Comparison of ENCODE assay signal across 7 cellular contexts in genomic region chr16:30094541-30095165, GRCh38. TPM values are rescaled to one million over a fixed set of nuclear protein-coding genes. Genes with fewer than 3 reads are reported as not detected.
DNase-seq lines count a peak whose midpoint lies in the region; ATAC-seq and TF ChIP-seq lines count a peak whose summit lies in the region.

No MANE protein-coding gene starts in this region.

- no peak for ATAC-seq in right lobe of liver
- no peak for ATAC-seq in HG03457 (IDR thresholded peaks at IDR 0.05; ENCODE audit: unreplicated experiment)
- no peak for ATAC-seq in HG03139 (IDR thresholded peaks at IDR 0.05; ENCODE audit: unreplicated experiment)

- peak overlapping the region; percentile 82 to 94 (median 92) for H3K27ac Mint-ChIP-seq in IgD-negative memory B cell

- H3K9ac ChIP-seq in stomach smooth muscle (ENCODE audit: low read length in 2 of 2), result peak overlapping the region; percentile 87 to 90

- H3K36me3 Mint-ChIP-seq in IgD-negative memory B cell, result peaks cover 7% of the 10 kb centered on the region

- H3K36me3 ChIP-seq in right lobe of liver, result peaks cover 0 to 11% (median 0%) of the 10 kb centered on the region in 4 donors
- peaks cover 6 to 12% of the 10 kb centered on the region in 2 donors for H3K36me3 ChIP-seq in stomach smooth muscle (ENCODE audit: control insufficient read depth in 2 of 2, insufficient read depth in 2 of 2, low read length in 2 of 2)

- in situ Hi-C loops in astrocyte of the cerebellum (cut with HindIII; ENCODE audit: low sequenced_read_pairs), result no loop called here

- TF ChIP-seq POLR2A in right lobe of liver (IDR thresholded peaks at IDR 0.05), result no peak

- H3K9me3 Mint-ChIP-seq in IgD-negative memory B cell, result peaks cover 2 to 15% (median 14%) of the 10 kb centered on the region in 3 donors

- no peaks in the 10 kb centered on the region for H3K27me3 Mint-ChIP-seq in IgD-negative memory B cell

- no peaks in the 10 kb centered on the region for H3K9me3 ChIP-seq in right lobe of liver
- H3K9me3 ChIP-seq in stomach smooth muscle (ENCODE audit: control insufficient read depth in 2 of 2, low read length in 2 of 2), result no peaks in the 10 kb centered on the region

- H3K27ac ChIP-seq in right lobe of liver (peak overlapping the region; percentile 88 to 92 (median 92)), stomach smooth muscle (ENCODE audit: low read length) (peak overlapping the region; percentile 88)

- no peak for DNase-seq in astrocyte of the cerebellum (ENCODE audit: low read depth)
- no peak for DNase-seq in right lobe of liver
- DNase-seq in UCSD-AML1 (lab: John Stamatoyannopoulos, UW; ENCODE audit: unreplicated experiment), result no peak

- H3K27me3 ChIP-seq in right lobe of liver (no peaks in the 10 kb centered on the region), stomach smooth muscle (ENCODE audit: control insufficient read depth in 1 of 2, insufficient read depth in 2 of 2, low read length in 2 of 2) (no peaks in the 10 kb centered on the region)

- TF ChIP-seq CTCF in astrocyte of the cerebellum (IDR thresholded peaks at IDR 0.05; ENCODE audit: low read depth, low read length, missing control alignments) (no peak), right lobe of liver (IDR thresholded peaks at IDR 0.05) (no peak)

- H3K4me3 ChIP-seq in astrocyte of the cerebellum (ENCODE audit: low read depth, low read length) (peak overlapping the region; percentile 69), right lobe of liver (peak overlapping the region; percentile 55 to 63 (median 62)), stomach smooth muscle (ENCODE audit: low read length in 2 of 2) (peak overlapping the region; percentile 90 to 95)

- 83% methylated on average over 1 of the region's 11 CpGs for WGBS in right lobe of liver (ENCODE audit: insufficient coverage, low coverage, low lambda C conversion rate, missing lambda C conversion rate)

- H3K4me1 Mint-ChIP-seq in IgD-negative memory B cell, result peaks cover 20 to 27% (median 24%) of the 10 kb centered on the region in 3 donors

- H3K4me3 Mint-ChIP-seq in IgD-negative memory B cell, result peak overlapping the region; percentile 85 to 95 (median 90)

- intact Hi-C loops in right lobe of liver (cut with DNase I), result no loop called here

- H3K4me1 ChIP-seq in right lobe of liver (peaks cover 0 to 34% (median 4%) of the 10 kb centered on the region in 4 donors), stomach smooth muscle (ENCODE audit: control insufficient read depth, insufficient read depth, low read length) (peaks cover 43% of the 10 kb centered on the region)

RNA-seq across cellular contexts. Expression of gene YPEL3, which starts 1.4 kb away (rescaled TPM):
- polyA plus RNA-seq in IgD-negative memory B cell, result 362 TPM
- total RNA-seq in right lobe of liver, result 10 to 100 TPM; 13.5 to 46.5 (median 21.9) TPM

RNA-seq across cellular contexts. Expression of gene TBX6, which starts 2.9 kb away (rescaled TPM):
- not detected for polyA plus RNA-seq in IgD-negative memory B cell
- under 1 TPM; 0.37 to 0.68 (median 0.42) TPM for total RNA-seq in right lobe of liver

RNA-seq across cellular contexts. Expression of gene GDPD3, which starts 18.7 kb away (rescaled TPM):
- not detected for polyA plus RNA-seq in IgD-negative memory B cell
- total RNA-seq in right lobe of liver, result 1 to 10 TPM in 4 of 6 experiments, under 1 TPM in 1, not detected in 1; 0.19 to 2.3 (median 2.3) TPM

RNA-seq across cellular contexts. Expression of gene PPP4C, which starts 18.9 kb away (rescaled TPM):
- 187 TPM for polyA plus RNA-seq in IgD-negative memory B cell
- 10 to 100 TPM; 43.1 to 59.7 (median 47.0) TPM for total RNA-seq in right lobe of liver

RNA-seq across cellular contexts. Expression of gene MAPK3, which starts 28.4 kb away (rescaled TPM):
- 8.6 TPM for polyA plus RNA-seq in IgD-negative memory B cell
- total RNA-seq in right lobe of liver, result 10 to 100 TPM in 5 of 6 experiments, 1 to 10 TPM in 1; 7.4 to 24.1 (median 16.0) TPM
